16 cellular contexts compared by ENCODE assay signal in genomic region chr18:36702398-36703010, GRCh38.
"Had no signal": no experiment of that assay in that cellular context is flagged by ENCODE, and none has a peak within 500 bp of the region (broad histone marks: within the 10 kb centered on the region; RNA-seq: fewer than 3 reads in every experiment).

No MANE protein-coding gene starts in this region.

- H3K27ac ChIP-seq: lower lobe of right lung, tibial artery, uterus had no signal

- H3K36me3 Mint-ChIP-seq: activated naive CD8-positive, alpha-beta T cell treated with anti-CD3 and anti-CD28 coated beads, Interleukin-2, amount 10 ng/mL, durations not matched to agents 7 days and 5 days; stimulated activated effector memory CD8-positive, alpha-beta T cell treated with anti-CD3 and anti-CD28 coated beads, Interleukin-12 subunit alpha, Interleukin-12 subunit beta, amount 100 ng/mL, for 72 hours had no signal

- DNase-seq: activated CD4-positive, alpha-beta T cell treated with anti-CD3 and anti-CD28 coated beads, Interleukin-2, amount 10 ng/mL, durations not matched to agents 24 days and 14 days; activated CD4-positive, CD25-positive, alpha-beta regulatory T cell; activated CD8-positive, alpha-beta memory T cell treated with anti-CD3 and anti-CD28 coated beads, Interleukin-2, amount 50 U/mL, for 48 hours; activated naive CD8-positive, alpha-beta T cell treated with anti-CD3 and anti-CD28 coated beads, Interleukin-2, amount 10 ng/mL, durations not matched to agents 7 days and 5 days; anterior cingulate cortex; cortex of kidney; effector CD4-positive, alpha-beta T cell; kidney glomerular epithelial cell; lower lobe of right lung; midbrain; sigmoid colon; stimulated activated CD4-positive, alpha-beta T cell treated with anti-CD3 and anti-CD28 coated beads, Interleukin-12 subunit alpha, Interleukin-12 subunit beta, amount 100 ng/mL, for 4 hours; stimulated activated CD4-positive, alpha-beta T cell treated with anti-CD3 and anti-CD28 coated beads, Interleukin-2, amount 100 ng/mL, for 24 hours; uterus had no signal

- H3K36me3 ChIP-seq: lower lobe of right lung, sigmoid colon, uterus had no signal

- H3K27ac Mint-ChIP-seq: activated CD4-positive, alpha-beta T cell treated with anti-CD3 and anti-CD28 coated beads, Interleukin-2, amount 10 ng/mL, durations not matched to agents 24 days and 14 days; activated naive CD8-positive, alpha-beta T cell treated with anti-CD3 and anti-CD28 coated beads, Interleukin-2, amount 10 ng/mL, durations not matched to agents 7 days and 5 days; stimulated activated effector memory CD8-positive, alpha-beta T cell treated with anti-CD3 and anti-CD28 coated beads, Interleukin-12 subunit alpha, Interleukin-12 subunit beta, amount 100 ng/mL, for 72 hours had no signal

- H3K9me3 Mint-ChIP-seq: activated CD4-positive, alpha-beta T cell treated with anti-CD3 and anti-CD28 coated beads, Interleukin-2, amount 10 ng/mL, durations not matched to agents 24 days and 14 days; activated naive CD8-positive, alpha-beta T cell treated with anti-CD3 and anti-CD28 coated beads, Interleukin-2, amount 10 ng/mL, durations not matched to agents 7 days and 5 days; stimulated activated effector memory CD8-positive, alpha-beta T cell treated with anti-CD3 and anti-CD28 coated beads, Interleukin-12 subunit alpha, Interleukin-12 subunit beta, amount 100 ng/mL, for 72 hours had no signal

- ATAC-seq: lower lobe of right lung; stimulated activated effector memory CD8-positive, alpha-beta T cell treated with anti-CD3 and anti-CD28 coated beads, Interleukin-12 subunit alpha, Interleukin-12 subunit beta, amount 100 ng/mL, for 72 hours had no signal

- H3K4me1 ChIP-seq: lower lobe of right lung, tibial artery, uterus had no signal

- H3K4me3 ChIP-seq: lower lobe of right lung, sigmoid colon, tibial artery, uterus had no signal

- H3K9me3 ChIP-seq: lower lobe of right lung, sigmoid colon, tibial artery, uterus had no signal

- H3K27me3 Mint-ChIP-seq: activated CD4-positive, alpha-beta T cell treated with anti-CD3 and anti-CD28 coated beads, Interleukin-2, amount 10 ng/mL, durations not matched to agents 24 days and 14 days had no signal

- H3K4me1 Mint-ChIP-seq: activated CD4-positive, alpha-beta T cell treated with anti-CD3 and anti-CD28 coated beads, Interleukin-2, amount 10 ng/mL, durations not matched to agents 24 days and 14 days; activated naive CD8-positive, alpha-beta T cell treated with anti-CD3 and anti-CD28 coated beads, Interleukin-2, amount 10 ng/mL, durations not matched to agents 7 days and 5 days; stimulated activated effector memory CD8-positive, alpha-beta T cell treated with anti-CD3 and anti-CD28 coated beads, Interleukin-12 subunit alpha, Interleukin-12 subunit beta, amount 100 ng/mL, for 72 hours had no signal

- H3K4me3 Mint-ChIP-seq: activated CD4-positive, alpha-beta T cell treated with anti-CD3 and anti-CD28 coated beads, Interleukin-2, amount 10 ng/mL, durations not matched to agents 24 days and 14 days; activated naive CD8-positive, alpha-beta T cell treated with anti-CD3 and anti-CD28 coated beads, Interleukin-2, amount 10 ng/mL, durations not matched to agents 7 days and 5 days; stimulated activated effector memory CD8-positive, alpha-beta T cell treated with anti-CD3 and anti-CD28 coated beads, Interleukin-12 subunit alpha, Interleukin-12 subunit beta, amount 100 ng/mL, for 72 hours had no signal

- H3K27me3 ChIP-seq: sigmoid colon, tibial artery, uterus had no signal
